1 cellular context compared by ENCODE assay signal in genomic region chr13:98576963-98577822, GRCh38.
A peak's percentile ranks its signal among the peaks of the same experiment; 100 is the strongest.
TF ChIP-seq lines count a peak whose summit lies in the region.

Gene STK24 (minus strand): TSS chr13:98577107. CDS start chr13:98576786, 321 bp downstream.

TF ChIP-seq in HepG2, 621 proteins besides CTCF, POLR2A, EP300 and RAD21 (continued from another document and continues in another):
- TF ChIP-seq ARID4A (CRISPR knock-in tag; IDR thresholded peaks at IDR 0.05; ENCODE audit: borderline replicate concordance) (peak; percentile 32; the same call in 1 of the 2 replicates), ZHX1 (CRISPR knock-in tag; IDR thresholded peaks at IDR 0.05; ENCODE audit: low read depth) (no peak), FOXK2 (IDR thresholded peaks at IDR 0.05) (no peak), ZBTB14 (CRISPR knock-in tag; IDR thresholded peaks at IDR 0.05) (no peak; the same call in 1 of the 2 replicates), BCL6 (CRISPR knock-in tag; IDR thresholded peaks at IDR 0.05) (no peak), ZBTB7A (CRISPR knock-in tag; IDR thresholded peaks at IDR 0.05) (no peak), DZIP1 (CRISPR knock-in tag; IDR thresholded peaks at IDR 0.05) (no peak), PREB (CRISPR knock-in tag; IDR thresholded peaks at IDR 0.05) (no peak), TRAFD1 (CRISPR knock-in tag; IDR thresholded peaks at IDR 0.05; ENCODE audit: borderline replicate concordance) (no peak), RBAK (CRISPR knock-in tag; IDR thresholded peaks at IDR 0.05) (no peak), THRA (CRISPR knock-in tag; IDR thresholded peaks at IDR 0.05; ENCODE audit: borderline replicate concordance) (no peak), DMAP1 (CRISPR knock-in tag; IDR thresholded peaks at IDR 0.05) (peak; percentile 74; the same call in 1 of the 2 replicates), MBD4 (IDR thresholded peaks at IDR 0.05; ENCODE audit: borderline replicate concordance, low read length) (no peak), SUZ12 (IDR thresholded peaks at IDR 0.05; ENCODE audit: low read depth, low read length) (no peak), CREBL2 (CRISPR knock-in tag; IDR thresholded peaks at IDR 0.05; ENCODE audit: borderline replicate concordance) (no peak), ZNF121 (CRISPR knock-in tag; IDR thresholded peaks at IDR 0.05) (0 out of 2 replicates have a peak, but pooled peaks have one; percentile 34), ZBTB7B (CRISPR knock-in tag; IDR thresholded peaks at IDR 0.05) (no peak), ZNF17 (CRISPR knock-in tag; IDR thresholded peaks at IDR 0.05) (no peak), MXD4 (CRISPR knock-in tag; IDR thresholded peaks at IDR 0.05) (no peak), ZNF10 (CRISPR knock-in tag; IDR thresholded peaks at IDR 0.05; ENCODE audit: borderline replicate concordance, low read depth) (no peak), HNF1B (CRISPR knock-in tag; IDR thresholded peaks at IDR 0.05) (0 out of 2 replicates have a peak, but pooled peaks have one; percentile 47), POLR2AphosphoS2 (IDR thresholded peaks at IDR 0.05; ENCODE audit: low read depth, low read length) (no peak), AHR (CRISPR knock-in tag; IDR thresholded peaks at IDR 0.05) (no peak), ZNF567 (CRISPR knock-in tag; IDR thresholded peaks at IDR 0.05; ENCODE audit: borderline replicate concordance) (no peak), ZNF335 (CRISPR knock-in tag; IDR thresholded peaks at IDR 0.05) (no peak), PCBP1 (IDR thresholded peaks at IDR 0.05; ENCODE audit: borderline replicate concordance, low read depth, low read length) (0 out of 2 replicates have a peak, but pooled peaks have one; percentile 62), ZNF776 (CRISPR knock-in tag; IDR thresholded peaks at IDR 0.05) (no peak), SOX5 (CRISPR knock-in tag; IDR thresholded peaks at IDR 0.05; ENCODE audit: borderline replicate concordance) (no peak), RNF2 (conservative IDR thresholded peaks at IDR 0.05; ENCODE audit: low read depth) (no peak), CEBPG (CRISPR knock-in tag; IDR thresholded peaks at IDR 0.05) (no peak), GABPB1 (CRISPR knock-in tag; IDR thresholded peaks at IDR 0.05) (peak; percentile 36), ZNF737 (CRISPR knock-in tag; IDR thresholded peaks at IDR 0.05; ENCODE audit: borderline replicate concordance) (no peak), KLF13 (CRISPR knock-in tag; IDR thresholded peaks at IDR 0.05) (no peak), PHF20 (CRISPR knock-in tag; IDR thresholded peaks at IDR 0.05) (no peak), ELK4 (CRISPR knock-in tag; IDR thresholded peaks at IDR 0.05; ENCODE audit: borderline replicate concordance) (no peak), MTF1 (CRISPR knock-in tag; IDR thresholded peaks at IDR 0.05) (no peak), PRDM4 (CRISPR knock-in tag; IDR thresholded peaks at IDR 0.05; ENCODE audit: borderline replicate concordance) (no peak), ZNF678 (CRISPR knock-in tag; IDR thresholded peaks at IDR 0.05) (no peak), KDM5A (IDR thresholded peaks at IDR 0.05; ENCODE audit: borderline replicate concordance, low read length) (peak; percentile 19; the same call in 1 of the 2 replicates), ZBTB3 (CRISPR knock-in tag; IDR thresholded peaks at IDR 0.05; ENCODE audit: borderline replicate concordance, low read depth) (0 out of 2 replicates have a peak, but pooled peaks have one; percentile 24), RFX5 (IDR thresholded peaks at IDR 0.05; ENCODE audit: low read depth, low read length) (no peak)
